ENCODE assay signal across 16 cellular contexts in the genomic region with DNA sequence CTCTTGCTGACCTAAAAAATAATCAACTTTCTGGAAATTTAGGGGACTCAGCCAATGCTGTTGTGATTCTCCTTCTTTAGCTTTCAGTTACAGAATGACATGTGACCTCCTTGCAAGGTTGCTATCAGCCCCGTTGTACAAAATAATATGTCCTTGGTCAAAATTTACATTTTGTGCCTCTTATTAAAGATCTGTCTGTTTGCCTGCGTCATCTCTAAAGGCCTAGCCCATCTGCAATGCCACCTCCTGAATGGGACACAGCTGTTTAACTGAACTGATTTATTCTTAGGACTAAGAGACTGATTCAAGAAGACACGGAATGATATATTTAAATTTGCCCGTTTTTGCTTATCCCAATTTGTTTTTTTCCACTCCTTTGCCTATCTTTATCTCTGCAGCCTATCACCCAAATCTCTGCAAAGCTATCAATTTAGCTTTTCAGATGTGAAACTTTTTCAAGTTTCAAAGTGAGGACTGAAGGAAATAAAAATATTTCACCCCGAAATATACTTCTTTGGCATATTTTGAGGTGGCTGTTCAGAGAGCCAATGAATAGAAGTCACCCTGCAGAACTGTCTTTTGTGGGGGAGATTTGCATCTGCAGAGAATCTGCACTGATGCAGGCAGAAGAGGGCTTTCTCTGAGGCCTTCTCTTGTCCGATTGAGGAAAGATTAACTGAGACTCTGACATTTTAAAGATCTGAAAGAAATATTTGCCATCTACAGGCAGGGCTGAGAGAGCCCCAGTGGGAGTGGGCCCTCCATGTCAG.
DNase-seq lines count a peak whose midpoint lies in the region; ATAC-seq and TF ChIP-seq lines count a peak whose summit lies in the region.
"Had no signal": no experiment of that assay in that cellular context is flagged by ENCODE, and none has a peak within 500 bp of the region (broad histone marks: within the 10 kb centered on the region; RNA-seq: fewer than 3 reads in every experiment).

No MANE protein-coding gene starts in this region.

- H3K4me3 ChIP-seq in Karpas-422 (ENCODE audit: low read length) (peak overlapping the region; percentile 48), dorsolateral prefrontal cortex (no peak overlapping the region), mesendoderm (ENCODE audit: low read length) (no peak overlapping the region)
- H3K4me3 ChIP-seq: A549 had no signal

- H3K18ac ChIP-seq in mesendoderm (ENCODE audit: low read length) = no peak overlapping the region

- H2BK120ac ChIP-seq in mesendoderm (ENCODE audit: low read depth, low read length) = no peak overlapping the region

- no peaks in the 10 kb centered on the region for H3K27me3 ChIP-seq in Karpas-422 (ENCODE audit: low read length)
- H3K27me3 ChIP-seq in dorsolateral prefrontal cortex = no peaks in the 10 kb centered on the region
- H3K27me3 ChIP-seq in mesendoderm (ENCODE audit: insufficient read depth, low read length, poor library complexity) = no peaks in the 10 kb centered on the region

- H3K79me2 ChIP-seq in Karpas-422 (ENCODE audit: low read length) (no peaks in the 10 kb centered on the region), mesendoderm (ENCODE audit: control insufficient read depth, insufficient read depth, low read length) (no peaks in the 10 kb centered on the region)

- H3K4me1 ChIP-seq in Karpas-422 (ENCODE audit: low read length) (peaks cover 90% of the 10 kb centered on the region), mesendoderm (ENCODE audit: control insufficient read depth, low read depth, low read length) (no peaks in the 10 kb centered on the region)
- H3K4me1 ChIP-seq: BE2C had no signal

- TF ChIP-seq CTCF in dorsolateral prefrontal cortex (IDR thresholded peaks at IDR 0.05 in 54 of 56, conservative IDR thresholded peaks at IDR 0.05 in 2 of 56; ENCODE audit: low read depth in 1 of 56, partially characterized antibody in 56 of 56) = no peak

- H3K23ac ChIP-seq in mesendoderm (ENCODE audit: low read length) = no peak overlapping the region

- no peak overlapping the region for H2AK5ac ChIP-seq in mesendoderm (ENCODE audit: low read length)

- ATAC-seq in left ventricle myocardium superior (no peak), HG03565 (IDR thresholded peaks at IDR 0.05; ENCODE audit: unreplicated experiment) (no peak), GM21381 (IDR thresholded peaks at IDR 0.05; ENCODE audit: unreplicated experiment) (no peak)
- ATAC-seq: A549, HCT116 had no signal

- H3K4ac ChIP-seq in mesendoderm (ENCODE audit: low read depth, low read length) = peak overlapping the region; percentile 50

- H3K79me1 ChIP-seq in mesendoderm (ENCODE audit: low read length) = no peaks in the 10 kb centered on the region

- no peak overlapping the region for H3K56ac ChIP-seq in mesendoderm (ENCODE audit: low read length)

- no peaks in the 10 kb centered on the region for H3K9me2 ChIP-seq in Karpas-422 (replicated peaks; ENCODE audit: insufficient read depth, low read length)

- H3K4me2 ChIP-seq in Karpas-422 (ENCODE audit: low read depth, low read length, poor library complexity, severe bottlenecking) (peak overlapping the region; percentile 76), mesendoderm (ENCODE audit: low read length) (no peak overlapping the region)
- H3K4me2 ChIP-seq: A549 had no signal

- H3K9ac ChIP-seq in Karpas-422 (ENCODE audit: low read length) = peak overlapping the region; percentile 86
- no peak overlapping the region for H3K9ac ChIP-seq in mesendoderm (ENCODE audit: low read length)

- H2BK15ac ChIP-seq in mesendoderm (replicated peaks; ENCODE audit: low read depth) = no peak overlapping the region

- no peaks in the 10 kb centered on the region for H4K20me1 ChIP-seq in Karpas-422 (ENCODE audit: insufficient read depth, low read depth, low read length)

- H2AFZ ChIP-seq in Karpas-422 (ENCODE audit: low read length) = no peak overlapping the region

- peak; percentile 98 for DNase-seq in Karpas-422
- peak in 1 of 10 donors; percentile 32 for DNase-seq in dorsolateral prefrontal cortex
- DNase-seq in mesendoderm = no peak
- DNase-seq in left ventricle myocardium superior = no peak
- DNase-seq in NCI-H1436 (lab: John Stamatoyannopoulos, UW) = no peak
- DNase-seq: BE2C; CD4-positive, alpha-beta memory T cell; DMS153; DMS79 treated with DMSO at 0.1 percent for 48 hours; GDM1; IMR-90 had no signal

- H3K27ac ChIP-seq in Karpas-422 (ENCODE audit: low read length) (peak overlapping the region; percentile 100), dorsolateral prefrontal cortex (peak overlapping the region in 46 of 59 donors; percentile 2 to 85 (median 57)), mesendoderm (ENCODE audit: low read depth, low read length) (no peak overlapping the region)
- H3K27ac ChIP-seq: A549, C4-2B had no signal

- no peaks in the 10 kb centered on the region for H3K9me3 ChIP-seq in Karpas-422 (ENCODE audit: low read length)
- H3K9me3 ChIP-seq: BE2C had no signal

- no CpG with 5 or more reads among the region's 6 CpGs for WGBS in mesendoderm (ENCODE audit: extremely low coverage, insufficient coverage, low lambda C conversion rate)

- H3K36me3 ChIP-seq in Karpas-422 (ENCODE audit: insufficient read depth, low read length) (no peaks in the 10 kb centered on the region), mesendoderm (ENCODE audit: control insufficient read depth, insufficient read depth, low read length) (no peaks in the 10 kb centered on the region)
- H3K36me3 ChIP-seq: BE2C had no signal

- H4K8ac ChIP-seq in mesendoderm (ENCODE audit: low read depth, low read length) = no peak overlapping the region

- intact Hi-C loops in dorsolateral prefrontal cortex (cut with DNase I) = no loop called here
- intact Hi-C loops in left ventricle myocardium superior (cut with micrococcal nuclease) = no loop called here

- H4K5ac ChIP-seq in mesendoderm (ENCODE audit: low read length) = no peak overlapping the region

- H2BK5ac ChIP-seq in mesendoderm (ENCODE audit: low read length) = no peak overlapping the region
